In the genomic region with DNA sequence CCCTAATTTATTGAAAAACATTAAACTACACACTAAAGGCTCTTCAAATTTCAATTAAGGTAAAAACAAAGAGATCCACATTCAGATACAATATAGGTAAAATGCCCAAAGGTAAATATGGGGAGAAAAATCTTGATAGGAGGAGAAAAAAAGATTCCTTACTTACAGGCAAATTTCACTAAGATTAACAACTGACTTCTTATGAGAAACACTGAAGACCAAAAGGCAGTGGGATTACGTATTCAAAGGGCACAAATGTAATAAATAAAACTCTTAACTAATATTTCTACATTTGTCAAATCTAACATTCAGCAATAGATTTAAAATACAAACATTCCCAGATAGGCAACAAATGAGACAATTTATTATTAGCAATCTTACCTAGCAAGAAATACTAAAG, we compare ENCODE assay signal across 30 cellular contexts.
"Had no signal": no experiment of that assay in that cellular context is flagged by ENCODE, and none has a peak within 500 bp of the region (broad histone marks: within the 10 kb centered on the region; RNA-seq: fewer than 3 reads in every experiment).

No MANE protein-coding gene starts in this region.

- H3K27ac ChIP-seq: neural progenitor cell, ovary, parathyroid adenoma, psoas muscle, skin epidermis, spleen, suprapubic skin, testis, tibial artery, transverse colon, upper lobe of right lung, uterus had no signal

- H3K4me3 ChIP-seq: neural progenitor cell, ovary, psoas muscle, skin epidermis, smooth muscle cell, spleen, suprapubic skin, testis, tibial artery, transverse colon, upper lobe of right lung, uterus had no signal

- H3K36me3 Mint-ChIP-seq: natural killer cell; neural progenitor cell; stimulated activated memory B cell treated with anti-CD40 and anti-IgM and Interleukin-4, amounts not matched to agents 10 μg/mL and 1 μg/mL and 100 μg/mL, for 72 hours; type B pancreatic cell had no signal

- ATAC-seq: natural killer cell; psoas muscle; right cardiac atrium; sciatic nerve; stimulated activated memory B cell treated with anti-CD40 and anti-IgM and Interleukin-4, amounts not matched to agents 10 μg/mL and 1 μg/mL and 100 μg/mL, for 72 hours; stimulated activated naive CD8-positive, alpha-beta T cell treated with anti-CD3 and anti-CD28 coated beads, Interleukin-15, amount 100 ng/mL, for 72 hours; stimulated activated naive CD8-positive, alpha-beta T cell treated with anti-CD3 and anti-CD28 coated beads, Interleukin-15, Interleukin-2, amounts not matched to agents 100 U/mL and 50 U/mL, for 24 hours; upper lobe of right lung had no signal

- H3K9ac ChIP-seq: neural progenitor cell, parathyroid adenoma had no signal

- DNase-seq: natural killer cell; occipital lobe; ovary; psoas muscle; right cardiac atrium; spleen; stimulated activated CD4-positive, alpha-beta T cell treated with anti-CD3 and anti-CD28 coated beads, Interleukin-12 subunit alpha, Interleukin-12 subunit beta, amount 100 ng/mL, for 4 hours; stimulated activated CD4-positive, alpha-beta T cell treated with anti-CD3 and anti-CD28 coated beads, Interleukin-1b, Interleukin-23, amount 100 ng/mL, for 48 hours; stimulated activated CD4-positive, alpha-beta T cell treated with anti-CD3 and anti-CD28 coated beads, Interleukin-4, amount 100 ng/mL, for 1 hour; stimulated activated CD4-positive, alpha-beta T cell treated with anti-CD3 and anti-CD28 coated beads, Interleukin-4, amount 100 ng/mL, for 4 hours; stimulated activated CD8-positive, alpha-beta memory T cell treated with anti-CD3 and anti-CD28 coated beads, Interleukin-4, amount 100 ng/mL, for 48 hours; stimulated activated naive CD4-positive, alpha-beta T cell; stimulated activated naive CD8-positive, alpha-beta T cell treated with anti-CD3 and anti-CD28 coated beads, Interleukin-15, amount 100 ng/mL, for 72 hours; stimulated activated naive CD8-positive, alpha-beta T cell treated with anti-CD3 and anti-CD28 coated beads, Interleukin-15, Interleukin-2, amounts not matched to agents 100 U/mL and 50 U/mL, for 24 hours; substantia nigra; testis; tibial artery; transverse colon; upper lobe of right lung; uterus had no signal

- H3K9me3 ChIP-seq: ovary, psoas muscle, suprapubic skin, testis, transverse colon, upper lobe of right lung, uterus had no signal

- H3K4me2 ChIP-seq: neural progenitor cell, smooth muscle cell had no signal

- H3K27me3 Mint-ChIP-seq: progenitor cell of endocrine pancreas; stimulated activated memory B cell treated with anti-CD40 and anti-IgM and Interleukin-4, amounts not matched to agents 10 μg/mL and 1 μg/mL and 100 μg/mL, for 72 hours; stimulated activated naive CD8-positive, alpha-beta T cell treated with anti-CD3 and anti-CD28 coated beads, Interleukin-15, amount 100 ng/mL, for 72 hours; type B pancreatic cell had no signal

- H3K4me1 Mint-ChIP-seq: natural killer cell; nephron; neural progenitor cell; stimulated activated memory B cell treated with anti-CD40 and anti-IgM and Interleukin-4, amounts not matched to agents 10 μg/mL and 1 μg/mL and 100 μg/mL, for 72 hours; stimulated activated naive CD8-positive, alpha-beta T cell treated with anti-CD3 and anti-CD28 coated beads, Interleukin-15, amount 100 ng/mL, for 72 hours had no signal

- H3K4me3 Mint-ChIP-seq: natural killer cell; nephron; neural progenitor cell; stimulated activated memory B cell treated with anti-CD40 and anti-IgM and Interleukin-4, amounts not matched to agents 10 μg/mL and 1 μg/mL and 100 μg/mL, for 72 hours; stimulated activated naive CD8-positive, alpha-beta T cell treated with anti-CD3 and anti-CD28 coated beads, Interleukin-15, amount 100 ng/mL, for 72 hours; type B pancreatic cell had no signal

- H3K79me2 ChIP-seq: parathyroid adenoma had no signal

- H3K36me3 ChIP-seq: neural progenitor cell, ovary, spleen, suprapubic skin, tibial artery, transverse colon, upper lobe of right lung, uterus had no signal

- H2AFZ ChIP-seq: neural progenitor cell, parathyroid adenoma had no signal

- H3K4me1 ChIP-seq: neural progenitor cell, parathyroid adenoma, psoas muscle, spleen, suprapubic skin, testis, tibial artery, transverse colon, upper lobe of right lung, uterus had no signal

- H3K27me3 ChIP-seq: neural progenitor cell, ovary, spleen, suprapubic skin, testis, tibial artery, transverse colon, upper lobe of right lung, uterus had no signal

- H3K27ac Mint-ChIP-seq: natural killer cell; nephron; neural progenitor cell; progenitor cell of endocrine pancreas; stimulated activated memory B cell treated with anti-CD40 and anti-IgM and Interleukin-4, amounts not matched to agents 10 μg/mL and 1 μg/mL and 100 μg/mL, for 72 hours; stimulated activated naive CD8-positive, alpha-beta T cell treated with anti-CD3 and anti-CD28 coated beads, Interleukin-15, amount 100 ng/mL, for 72 hours; type B pancreatic cell had no signal
